31 cellular contexts compared by ENCODE assay signal in genomic region chr9:64015136-64015535, GRCh38.
"Had no signal": no experiment of that assay in that cellular context is flagged by ENCODE, and none has a peak within 500 bp of the region (broad histone marks: within the 10 kb centered on the region; RNA-seq: fewer than 3 reads in every experiment).

No MANE protein-coding gene starts in this region.

- H3K36me3 Mint-ChIP-seq: activated CD8-positive, alpha-beta memory T cell treated with anti-CD3 and anti-CD28 coated beads, Interleukin-2, amount 10 ng/mL, durations not matched to agents 7 days and 5 days; activated naive CD4-positive, alpha-beta T cell treated with anti-CD3 and anti-CD28 coated beads, Interleukin-2, amount 50 U/mL, for 24 hours had no signal

- H3K9me3 Mint-ChIP-seq: activated naive CD4-positive, alpha-beta T cell treated with anti-CD3 and anti-CD28 coated beads, Interleukin-2, amount 50 U/mL, for 24 hours had no signal

- H3K4me2 ChIP-seq: KMS-11 had no signal

- H3K27ac ChIP-seq: brain microvascular endothelial cell, KMS-11, Peyer's patch, RWPE1, WERI-Rb-1 had no signal

- H3K4me3 ChIP-seq: Peyer's patch had no signal

- H3K27me3 ChIP-seq: brain microvascular endothelial cell, Peyer's patch had no signal

- H3K27ac Mint-ChIP-seq: activated CD4-positive, alpha-beta memory T cell treated with anti-CD3 and anti-CD28 coated beads, Interleukin-2, amount 10 ng/mL, durations not matched to agents 7 days and 5 days; activated CD8-positive, alpha-beta memory T cell treated with anti-CD3 and anti-CD28 coated beads, Interleukin-2, amount 10 ng/mL, durations not matched to agents 7 days and 5 days; activated naive CD4-positive, alpha-beta T cell treated with anti-CD3 and anti-CD28 coated beads, Interleukin-2, amount 50 U/mL, for 24 hours; activated T-helper 2 cell treated with anti-CD3 and anti-CD28 coated beads, Interferon-gamma antibody, Interleukin-2, Interleukin-4, amounts not matched to agents 10 μg/mL and 5 μg/mL and 100 μg/mL, durations not matched to agents 14 hours and 24 hours and 36 hours had no signal

- ATAC-seq: activated CD8-positive, alpha-beta memory T cell treated with anti-CD3 and anti-CD28 coated beads, Interleukin-2, amount 10 ng/mL, durations not matched to agents 7 days and 5 days; Right ventricle myocardium inferior had no signal

- H3K27me3 Mint-ChIP-seq: activated CD4-positive, alpha-beta memory T cell treated with anti-CD3 and anti-CD28 coated beads, Interleukin-2, amount 10 ng/mL, durations not matched to agents 7 days and 5 days; activated CD8-positive, alpha-beta memory T cell treated with anti-CD3 and anti-CD28 coated beads, Interleukin-2, amount 10 ng/mL, durations not matched to agents 7 days and 5 days; activated naive CD4-positive, alpha-beta T cell treated with anti-CD3 and anti-CD28 coated beads, Interleukin-2, amount 50 U/mL, for 24 hours had no signal

- DNase-seq: activated CD4-positive, alpha-beta memory T cell treated with anti-CD3 and anti-CD28 coated beads, Interleukin-2, amount 10 ng/mL, durations not matched to agents 7 days and 5 days; activated CD4-positive, alpha-beta T cell treated with anti-CD3 and anti-CD28 coated beads for 1 hour; activated CD4-positive, alpha-beta T cell treated with anti-CD3 and anti-CD28 coated beads for 48 hours; activated CD4-positive, CD25-positive, alpha-beta regulatory T cell; activated CD8-positive, alpha-beta memory T cell treated with anti-CD3 and anti-CD28 coated beads for 24 hours; activated CD8-positive, alpha-beta memory T cell treated with anti-CD3 and anti-CD28 coated beads, Interleukin-2, amount 10 ng/mL, durations not matched to agents 7 days and 5 days; activated CD8-positive, alpha-beta memory T cell treated with anti-CD3 and anti-CD28 coated beads, Interleukin-2, amount 50 U/mL, for 48 hours; activated gamma-delta T cell; activated naive CD4-positive, alpha-beta T cell treated with Interleukin-2 at 50 U/mL for 16 hours; anterior cingulate cortex; brain microvascular endothelial cell; central memory CD4-positive, alpha-beta T cell; NCI-H1092 treated with DMSO at 0.1 percent for 48 hours; NCI-H1417; NCI-H146; NCI-H187; NCI-H2029 treated with DMSO at 0.1 percent for 48 hours; NCI-H2107; NCI-H2171; NCI-H510A; NCI-H526; NCI-H748 treated with DMSO at 0.1 percent for 48 hours; Peyer's patch; SIG-M5; T1000; WERI-Rb-1 had no signal

- H3K9me3 ChIP-seq: Peyer's patch had no signal

- H3K4me1 ChIP-seq: Peyer's patch had no signal

- H3K4me3 Mint-ChIP-seq: activated CD4-positive, alpha-beta memory T cell treated with anti-CD3 and anti-CD28 coated beads, Interleukin-2, amount 10 ng/mL, durations not matched to agents 7 days and 5 days; activated naive CD4-positive, alpha-beta T cell treated with anti-CD3 and anti-CD28 coated beads, Interleukin-2, amount 50 U/mL, for 24 hours had no signal

- H3K36me3 ChIP-seq: brain microvascular endothelial cell, Peyer's patch, WERI-Rb-1 had no signal

- H3K4me1 Mint-ChIP-seq: activated CD4-positive, alpha-beta memory T cell treated with anti-CD3 and anti-CD28 coated beads, Interleukin-2, amount 10 ng/mL, durations not matched to agents 7 days and 5 days; activated CD8-positive, alpha-beta memory T cell treated with anti-CD3 and anti-CD28 coated beads, Interleukin-2, amount 10 ng/mL, durations not matched to agents 7 days and 5 days; activated naive CD4-positive, alpha-beta T cell treated with anti-CD3 and anti-CD28 coated beads, Interleukin-2, amount 50 U/mL, for 24 hours had no signal
